ENCODE assay signal across 8 cellular contexts in the genomic region with DNA sequence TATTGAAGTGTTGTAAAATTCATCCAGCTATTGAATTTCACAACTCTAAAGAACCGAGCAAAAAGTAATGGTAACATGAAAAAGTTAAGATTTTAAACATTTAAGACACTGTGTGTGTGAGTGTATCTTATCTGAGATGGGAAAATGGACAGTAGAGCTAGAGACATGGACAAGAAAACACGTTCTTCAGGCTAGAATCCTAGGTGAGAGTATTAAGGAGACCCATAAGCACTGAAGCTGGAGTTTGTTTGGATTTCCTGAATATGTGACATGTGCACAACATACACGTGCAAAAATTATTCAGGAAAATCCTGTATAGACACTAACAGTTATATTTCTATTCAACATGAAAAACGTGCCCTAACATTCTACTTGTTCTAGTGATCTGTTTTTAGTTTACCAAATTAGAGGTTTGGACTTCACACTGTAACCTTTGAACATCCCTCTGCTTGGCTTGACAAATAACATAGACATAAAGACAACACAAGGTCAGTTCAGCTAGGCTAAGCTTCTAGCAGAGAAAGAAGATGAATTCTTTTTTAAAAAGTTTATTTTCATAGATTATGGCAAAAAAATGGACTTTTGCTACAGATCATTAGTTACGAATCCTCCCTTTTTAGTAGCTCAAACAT. TPM values are rescaled to one million over a fixed set of nuclear protein-coding genes. Genes with fewer than 3 reads are reported as not detected.
"Had no signal": no experiment of that assay in that cellular context is flagged by ENCODE, and none has a peak within 500 bp of the region (broad histone marks: within the 10 kb centered on the region; RNA-seq: fewer than 3 reads in every experiment).

No MANE protein-coding gene starts in this region.

- DNase-seq: GM23248, GOT3, H7, KBM-7 had no signal

- H3K27ac ChIP-seq: GM23248 had no signal

- H3K4me3 ChIP-seq: GM23248, HAP-1 had no signal

- H2AFZ ChIP-seq: GM23248 had no signal

- H3K36me3 ChIP-seq: HAP-1 had no signal

- H3K9me3 ChIP-seq: HAP-1 had no signal

- H3K9ac ChIP-seq: GM23248 had no signal

- H3K4me1 ChIP-seq: HAP-1 had no signal

RNA-seq across cellular contexts. Expression of a gene that starts 31.3 kb away (rescaled TPM):
- total RNA-seq: H4, HT-29 had no signal
- polyA plus RNA-seq: IgD-negative memory B cell had no signal
